ENCODE assay signal across 17 cellular contexts in genomic region chr15:55893852-55894251, GRCh38.
"Had no signal": no experiment of that assay in that cellular context is flagged by ENCODE, and none has a peak within 500 bp of the region (broad histone marks: within the 10 kb centered on the region; RNA-seq: fewer than 3 reads in every experiment).

No MANE protein-coding gene starts in this region.

- H3K4me3 ChIP-seq: suprapubic skin had no signal

- H3K27me3 Mint-ChIP-seq: activated T-helper 17 cell treated with anti-CD3 and anti-CD28 coated beads, Interleukin-2, amount 50 U/mL, for 72 hours; dendritic cell treated with granulocyte-macrophage colony-stimulating factor and Interleukin-4, amounts not matched to agents 40 ng/mL and 50 ng/mL, for 4 days; memory B cell; natural killer cell treated with Interleukin-12 subunit alpha and Interleukin-12 subunit beta and Interleukin-15 and Interleukin-18, amount 100 ng/mL, for 72 hours; progenitor cell of endocrine pancreas; stimulated activated naive CD8-positive, alpha-beta T cell treated with anti-CD3 and anti-CD28 coated beads, Interleukin-15, Interleukin-2, amounts not matched to agents 100 ng/mL and 50 ng/mL, for 24 hours had no signal

- H3K36me3 ChIP-seq: brain microvascular endothelial cell, suprapubic skin had no signal

- H3K4me3 Mint-ChIP-seq: activated T-helper 17 cell treated with anti-CD3 and anti-CD28 coated beads, Interleukin-2, amount 50 U/mL, for 72 hours; dendritic cell treated with granulocyte-macrophage colony-stimulating factor and Interleukin-4, amounts not matched to agents 40 ng/mL and 50 ng/mL, for 4 days; memory B cell; natural killer cell treated with Interleukin-12 subunit alpha and Interleukin-12 subunit beta and Interleukin-15 and Interleukin-18, amount 100 ng/mL, for 72 hours; stimulated activated naive CD8-positive, alpha-beta T cell treated with anti-CD3 and anti-CD28 coated beads, Interleukin-15, Interleukin-2, amounts not matched to agents 100 ng/mL and 50 ng/mL, for 24 hours; T-helper 2 cell treated with Interferon-gamma antibody and Interleukin-4, amounts not matched to agents 5 μg/mL and 100 μg/mL, for 36 hours had no signal

- DNase-seq: activated CD4-positive, CD25-positive, alpha-beta regulatory T cell treated with anti-CD3 and anti-CD28 coated beads, Interleukin-2, amount 50 U/mL, for 72 hours; activated naive CD4-positive, alpha-beta T cell treated with Interleukin-2 at 50 U/mL for 16 hours; activated T-cell treated with anti-CD3 and anti-CD28 coated beads for 4 hours; anterior cingulate cortex; brain microvascular endothelial cell; effector memory CD4-positive, alpha-beta T cell; right cardiac atrium; trophoblast cell had no signal

- H3K36me3 Mint-ChIP-seq: memory B cell; natural killer cell treated with Interleukin-12 subunit alpha and Interleukin-12 subunit beta and Interleukin-15 and Interleukin-18, amount 100 ng/mL, for 72 hours had no signal

- FAIRE-seq: islet of Langerhans had no signal

- H3K27ac ChIP-seq: brain microvascular endothelial cell, suprapubic skin had no signal

- H3K4me1 ChIP-seq: suprapubic skin had no signal

- H3K9me3 Mint-ChIP-seq: memory B cell; natural killer cell treated with Interleukin-12 subunit alpha and Interleukin-12 subunit beta and Interleukin-15 and Interleukin-18, amount 100 ng/mL, for 72 hours; stimulated activated naive CD8-positive, alpha-beta T cell treated with anti-CD3 and anti-CD28 coated beads, Interleukin-15, Interleukin-2, amounts not matched to agents 100 ng/mL and 50 ng/mL, for 24 hours; T-helper 2 cell treated with Interferon-gamma antibody and Interleukin-4, amounts not matched to agents 5 μg/mL and 100 μg/mL, for 36 hours had no signal

- H3K27ac Mint-ChIP-seq: activated T-helper 17 cell treated with anti-CD3 and anti-CD28 coated beads, Interleukin-2, amount 50 U/mL, for 72 hours; dendritic cell treated with granulocyte-macrophage colony-stimulating factor and Interleukin-4, amounts not matched to agents 40 ng/mL and 50 ng/mL, for 4 days; memory B cell; natural killer cell treated with Interleukin-12 subunit alpha and Interleukin-12 subunit beta and Interleukin-15 and Interleukin-18, amount 100 ng/mL, for 72 hours; progenitor cell of endocrine pancreas; stimulated activated naive CD8-positive, alpha-beta T cell treated with anti-CD3 and anti-CD28 coated beads, Interleukin-15, Interleukin-2, amounts not matched to agents 100 ng/mL and 50 ng/mL, for 24 hours; T-helper 2 cell treated with Interferon-gamma antibody and Interleukin-4, amounts not matched to agents 5 μg/mL and 100 μg/mL, for 36 hours had no signal

- H3K27me3 ChIP-seq: brain microvascular endothelial cell, suprapubic skin had no signal
